Comparison of ENCODE assay signal across 13 cellular contexts in genomic region chr6:50952092-50952932, GRCh38.
DNase-seq lines count a peak whose midpoint lies in the region; ATAC-seq, FAIRE-seq and TF ChIP-seq lines count a peak whose summit lies in the region.
"Had no signal": no experiment of that assay in that cellular context is flagged by ENCODE, and none has a peak within 500 bp of the region (broad histone marks: within the 10 kb centered on the region; RNA-seq: fewer than 3 reads in every experiment).

No MANE protein-coding gene starts in this region.

- no peak overlapping the region for H3K4me3 ChIP-seq in astrocyte (ENCODE audit: insufficient read depth, low read depth, low read length)
- H3K4me3 ChIP-seq: coronary artery, lung had no signal

- H3K9me3 Mint-ChIP-seq in astrocyte (ENCODE audit: unreplicated experiment): no peaks in the 10 kb centered on the region
- H3K9me3 Mint-ChIP-seq in neural crest cell: no peaks in the 10 kb centered on the region

- no peak overlapping the region for H3K9ac ChIP-seq in astrocyte (ENCODE audit: low read length)

- TF ChIP-seq CTCF in astrocyte (IDR thresholded peaks at IDR 0.05; ENCODE audit: insufficient read depth, low read depth, low read length) (no peak), neural crest cell (conservative IDR thresholded peaks at IDR 0.05) (no peak)

- no peak overlapping the region for H3K27ac ChIP-seq in astrocyte (ENCODE audit: low read depth, low read length)
- H3K27ac ChIP-seq: coronary artery had no signal

- H3K27ac Mint-ChIP-seq in astrocyte (ENCODE audit: unreplicated experiment) (peak overlapping the region; percentile 91), neural crest cell (ENCODE audit: unreplicated experiment) (peak overlapping the region; percentile 74)

- no peak overlapping the region for H3K4me2 ChIP-seq in astrocyte (ENCODE audit: low read length)

- no peak for FAIRE-seq in astrocyte (lab: Jason Lieb, UNC)
- no peak for FAIRE-seq in GM12892 (lab: Jason Lieb, UNC)

- no peaks in the 10 kb centered on the region for H3K79me2 ChIP-seq in astrocyte (ENCODE audit: insufficient read depth, low read length)

- H3K36me3 Mint-ChIP-seq in astrocyte (ENCODE audit: low read depth, unreplicated experiment) (no peaks in the 10 kb centered on the region), neural crest cell (ENCODE audit: low read depth) (no peaks in the 10 kb centered on the region)

- H3K27me3 Mint-ChIP-seq in astrocyte (ENCODE audit: low read depth, unreplicated experiment) (peaks cover 8% of the 10 kb centered on the region), neural crest cell (ENCODE audit: low read depth) (no peaks in the 10 kb centered on the region)

- no peaks in the 10 kb centered on the region for H4K20me1 ChIP-seq in astrocyte (ENCODE audit: insufficient read depth, low read length)

- no peaks in the 10 kb centered on the region for H3K36me3 ChIP-seq in astrocyte (ENCODE audit: insufficient read depth, low read length)

- no peaks in the 10 kb centered on the region for H3K9me3 ChIP-seq in astrocyte (ENCODE audit: insufficient read depth, low read depth, low read length)

- no peak for TF ChIP-seq POLR2A in GM12892 (IDR thresholded peaks at IDR 0.05; ENCODE audit: low read depth, low read length)

- H3K4me1 ChIP-seq in astrocyte (ENCODE audit: insufficient read depth, low read length): no peaks in the 10 kb centered on the region

- DNase-seq in HS-27A (ENCODE audit: low read depth) (peak; percentile 22), astrocyte (ENCODE audit: low read depth) (no peak), neural crest cell (ENCODE audit: low read depth, low spot score) (no peak), GM12892 (ENCODE audit: insufficient read length) (no peak), KG1 (lab: John Stamatoyannopoulos, UW) (no peak), cerebellar nuclear complex (lab: John Stamatoyannopoulos, UW) (no peak)
- DNase-seq: activated naive CD4-positive, alpha-beta T cell; head of caudate nucleus; NCI-H1092 treated with DMSO at 0.1 percent for 48 hours had no signal

- H3K4me1 Mint-ChIP-seq in astrocyte (ENCODE audit: low read depth, unreplicated experiment) (peaks cover 5% of the 10 kb centered on the region), neural crest cell (peaks cover 15% of the 10 kb centered on the region)

- no peak overlapping the region for H3K4me3 Mint-ChIP-seq in astrocyte (ENCODE audit: unreplicated experiment)
- H3K4me3 Mint-ChIP-seq in neural crest cell: no peak overlapping the region

- no peak overlapping the region for H2AFZ ChIP-seq in astrocyte (ENCODE audit: low read depth, low read length)

- no peaks in the 10 kb centered on the region for H3K27me3 ChIP-seq in astrocyte (ENCODE audit: insufficient read depth, low read length)

- peak; percentile 50 for ATAC-seq in GM18858 (IDR thresholded peaks at IDR 0.05; ENCODE audit: unreplicated experiment)
- ATAC-seq: HCT116 had no signal
